Comparison of ENCODE assay signal across 1 cellular context in the genomic region with DNA sequence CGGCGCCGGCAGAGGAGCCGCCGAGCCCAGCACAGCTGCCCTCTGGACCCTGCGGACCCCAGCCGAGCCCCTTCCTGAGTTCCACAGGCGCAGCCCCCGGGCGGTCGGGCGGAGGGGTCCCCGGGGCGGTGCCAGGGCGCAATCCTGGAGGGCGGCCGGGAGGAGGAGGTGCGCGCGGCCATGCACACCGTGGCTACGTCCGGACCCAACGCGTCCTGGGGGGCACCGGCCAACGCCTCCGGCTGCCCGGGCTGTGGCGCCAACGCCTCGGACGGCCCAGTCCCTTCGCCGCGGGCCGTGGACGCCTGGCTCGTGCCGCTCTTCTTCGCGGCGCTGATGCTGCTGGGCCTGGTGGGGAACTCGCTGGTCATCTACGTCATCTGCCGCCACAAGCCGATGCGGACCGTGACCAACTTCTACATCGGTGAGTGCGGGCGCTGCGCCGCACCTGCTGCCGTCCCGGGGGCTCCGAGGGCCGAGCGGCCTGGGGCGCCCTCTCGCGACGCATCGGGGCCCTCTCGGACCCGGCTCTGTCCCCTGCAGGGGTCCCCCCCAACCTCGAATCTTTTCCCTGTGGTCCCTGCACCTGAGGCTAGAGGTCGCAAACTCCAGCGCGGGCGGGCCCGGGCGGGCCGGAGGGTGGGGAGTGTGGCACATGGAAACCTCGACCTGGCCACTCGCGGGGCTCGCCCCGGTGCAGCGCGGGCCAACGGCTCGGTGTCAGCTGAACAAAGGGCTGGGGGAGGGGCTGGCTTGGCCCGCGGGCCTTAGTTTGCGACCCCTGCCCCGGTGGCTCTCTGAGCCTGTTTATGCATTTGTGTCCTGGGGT.
TF ChIP-seq lines count a peak whose summit lies in the region.

A gene (plus strand): TSS at position 11 of the 829 bp plus-strand sequence. CDS start 170 bp downstream, at position 181.

TF ChIP-seq in HepG2, 621 proteins besides CTCF, POLR2A, EP300 and RAD21 (continued from another document and continues in another):
- peak; percentile 87; the same call in 1 of the 2 replicates for TF ChIP-seq ZNF17 (CRISPR knock-in tag; IDR thresholded peaks at IDR 0.05)
- TF ChIP-seq PAWR (CRISPR knock-in tag; IDR thresholded peaks at IDR 0.05; ENCODE audit: borderline replicate concordance), result no peak
- peak; percentile 31; the same call in 1 of the 2 replicates for TF ChIP-seq ZNF879 (CRISPR knock-in tag; IDR thresholded peaks at IDR 0.05)
- TF ChIP-seq RXRA (CRISPR knock-in tag; IDR thresholded peaks at IDR 0.05), result peak; percentile 63; the same call in 1 of the 2 replicates
- TF ChIP-seq ZNF3 (CRISPR knock-in tag; IDR thresholded peaks at IDR 0.05), result no peak
- peak; percentile 34; the same call in 1 of the 2 replicates for TF ChIP-seq ZNF788 (CRISPR knock-in tag; IDR thresholded peaks at IDR 0.05; ENCODE audit: borderline replicate concordance)
- no peak for TF ChIP-seq RORA (CRISPR knock-in tag; IDR thresholded peaks at IDR 0.05)
- peak; percentile 14; the same call in 1 of the 2 replicates for TF ChIP-seq ZNF441 (CRISPR knock-in tag; IDR thresholded peaks at IDR 0.05; ENCODE audit: borderline replicate concordance)
- TF ChIP-seq ZNF672 (CRISPR knock-in tag; IDR thresholded peaks at IDR 0.05), result no peak
- TF ChIP-seq ZFP62 (CRISPR knock-in tag; IDR thresholded peaks at IDR 0.05), result no peak
- no peak for TF ChIP-seq JUNB (CRISPR knock-in tag; IDR thresholded peaks at IDR 0.05; ENCODE audit: borderline replicate concordance)
- TF ChIP-seq, protein P1, sequence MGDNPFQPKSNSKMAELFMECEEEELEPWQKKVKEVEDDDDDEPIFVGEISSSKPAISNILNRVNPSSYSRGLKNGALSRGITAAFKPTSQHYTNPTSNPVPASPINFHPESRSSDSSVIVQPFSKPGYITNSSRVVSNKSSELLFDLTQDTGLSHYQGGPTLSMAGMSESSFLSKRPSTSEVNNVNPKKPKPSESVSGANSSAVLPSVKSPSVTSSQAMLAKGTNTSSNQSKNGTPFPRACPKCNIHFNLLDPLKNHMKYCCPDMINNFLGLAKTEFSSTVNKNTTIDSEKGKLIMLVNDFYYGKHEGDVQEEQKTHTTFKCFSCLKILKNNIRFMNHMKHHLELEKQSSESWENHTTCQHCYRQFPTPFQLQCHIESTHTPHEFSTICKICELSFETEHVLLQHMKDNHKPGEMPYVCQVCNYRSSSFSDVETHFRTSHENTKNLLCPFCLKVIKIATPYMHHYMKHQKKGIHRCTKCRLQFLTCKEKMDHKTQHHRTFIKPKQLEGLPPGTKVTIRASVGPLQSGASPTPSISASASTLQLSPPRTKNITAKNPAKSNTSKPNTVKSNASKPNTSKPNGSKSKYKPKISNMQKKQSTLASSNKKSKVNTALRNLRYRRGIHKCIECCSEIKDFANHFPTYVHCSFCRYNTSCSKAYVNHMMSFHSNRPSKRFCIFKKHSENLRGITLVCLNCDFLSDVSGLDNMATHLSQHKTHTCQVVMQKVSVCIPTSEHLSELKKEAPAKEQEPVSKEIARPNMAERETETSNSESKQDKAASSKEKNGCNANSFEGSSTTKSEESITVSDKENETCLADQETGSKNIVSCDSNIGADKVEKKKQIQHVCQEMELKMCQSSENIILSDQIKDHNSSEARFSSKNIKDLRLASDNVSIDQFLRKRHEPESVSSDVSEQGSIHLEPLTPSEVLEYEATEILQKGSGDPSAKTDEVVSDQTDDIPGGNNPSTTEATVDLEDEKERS (CRISPR knock-in tag; IDR thresholded peaks at IDR 0.05), result no peak
- TF ChIP-seq, protein P2, sequence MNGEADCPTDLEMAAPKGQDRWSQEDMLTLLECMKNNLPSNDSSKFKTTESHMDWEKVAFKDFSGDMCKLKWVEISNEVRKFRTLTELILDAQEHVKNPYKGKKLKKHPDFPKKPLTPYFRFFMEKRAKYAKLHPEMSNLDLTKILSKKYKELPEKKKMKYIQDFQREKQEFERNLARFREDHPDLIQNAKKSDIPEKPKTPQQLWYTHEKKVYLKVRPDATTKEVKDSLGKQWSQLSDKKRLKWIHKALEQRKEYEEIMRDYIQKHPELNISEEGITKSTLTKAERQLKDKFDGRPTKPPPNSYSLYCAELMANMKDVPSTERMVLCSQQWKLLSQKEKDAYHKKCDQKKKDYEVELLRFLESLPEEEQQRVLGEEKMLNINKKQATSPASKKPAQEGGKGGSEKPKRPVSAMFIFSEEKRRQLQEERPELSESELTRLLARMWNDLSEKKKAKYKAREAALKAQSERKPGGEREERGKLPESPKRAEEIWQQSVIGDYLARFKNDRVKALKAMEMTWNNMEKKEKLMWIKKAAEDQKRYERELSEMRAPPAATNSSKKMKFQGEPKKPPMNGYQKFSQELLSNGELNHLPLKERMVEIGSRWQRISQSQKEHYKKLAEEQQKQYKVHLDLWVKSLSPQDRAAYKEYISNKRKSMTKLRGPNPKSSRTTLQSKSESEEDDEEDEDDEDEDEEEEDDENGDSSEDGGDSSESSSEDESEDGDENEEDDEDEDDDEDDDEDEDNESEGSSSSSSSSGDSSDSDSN (CRISPR knock-in tag; IDR thresholded peaks at IDR 0.05), result peak; percentile 86
- no peak for TF ChIP-seq ZNF235 (CRISPR knock-in tag; IDR thresholded peaks at IDR 0.05; ENCODE audit: borderline replicate concordance)
- TF ChIP-seq HDAC6 (IDR thresholded peaks at IDR 0.05; ENCODE audit: low read depth, low read length), result no peak
- TF ChIP-seq ZNF251 (CRISPR knock-in tag; IDR thresholded peaks at IDR 0.05), result no peak
- 0 out of 2 replicates have a peak, but pooled peaks have one; percentile 48 for TF ChIP-seq HMG20B (CRISPR knock-in tag; conservative IDR thresholded peaks at IDR 0.05)
- TF ChIP-seq NR1H2 (CRISPR knock-in tag; IDR thresholded peaks at IDR 0.05; ENCODE audit: borderline replicate concordance, low read depth), result 0 out of 2 replicates have a peak, but pooled peaks have one; percentile 32
- TF ChIP-seq ZNF30 (CRISPR knock-in tag; IDR thresholded peaks at IDR 0.05), result no peak
- TF ChIP-seq NFE2 (CRISPR knock-in tag; IDR thresholded peaks at IDR 0.05), result no peak
- TF ChIP-seq GPN1 (CRISPR knock-in tag; IDR thresholded peaks at IDR 0.05; ENCODE audit: borderline replicate concordance), result no peak
- no peak; the same call in 1 of the 2 replicates for TF ChIP-seq CCDC6 (CRISPR knock-in tag; IDR thresholded peaks at IDR 0.05)
- TF ChIP-seq, protein P3, sequence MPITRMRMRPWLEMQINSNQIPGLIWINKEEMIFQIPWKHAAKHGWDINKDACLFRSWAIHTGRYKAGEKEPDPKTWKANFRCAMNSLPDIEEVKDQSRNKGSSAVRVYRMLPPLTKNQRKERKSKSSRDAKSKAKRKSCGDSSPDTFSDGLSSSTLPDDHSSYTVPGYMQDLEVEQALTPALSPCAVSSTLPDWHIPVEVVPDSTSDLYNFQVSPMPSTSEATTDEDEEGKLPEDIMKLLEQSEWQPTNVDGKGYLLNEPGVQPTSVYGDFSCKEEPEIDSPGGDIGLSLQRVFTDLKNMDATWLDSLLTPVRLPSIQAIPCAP (CRISPR knock-in tag; IDR thresholded peaks at IDR 0.05; ENCODE audit: low read depth), result no peak
- TF ChIP-seq TEAD2 (CRISPR knock-in tag; IDR thresholded peaks at IDR 0.05), result no peak
- TF ChIP-seq ZNF577 (CRISPR knock-in tag; IDR thresholded peaks at IDR 0.05; ENCODE audit: borderline replicate concordance, low read depth), result no peak
- 0 out of 2 replicates have a peak, but pooled peaks have one; percentile 10 for TF ChIP-seq SP5 (CRISPR knock-in tag; IDR thresholded peaks at IDR 0.05; ENCODE audit: borderline replicate concordance, low read depth)
- peak; percentile 67 for TF ChIP-seq POGZ (CRISPR knock-in tag; IDR thresholded peaks at IDR 0.05)
- TF ChIP-seq SMAD1 (CRISPR knock-in tag; IDR thresholded peaks at IDR 0.05; ENCODE audit: borderline replicate concordance, low read depth), result peak; percentile 64; the same call in 1 of the 2 replicates
- TF ChIP-seq, protein P4, sequence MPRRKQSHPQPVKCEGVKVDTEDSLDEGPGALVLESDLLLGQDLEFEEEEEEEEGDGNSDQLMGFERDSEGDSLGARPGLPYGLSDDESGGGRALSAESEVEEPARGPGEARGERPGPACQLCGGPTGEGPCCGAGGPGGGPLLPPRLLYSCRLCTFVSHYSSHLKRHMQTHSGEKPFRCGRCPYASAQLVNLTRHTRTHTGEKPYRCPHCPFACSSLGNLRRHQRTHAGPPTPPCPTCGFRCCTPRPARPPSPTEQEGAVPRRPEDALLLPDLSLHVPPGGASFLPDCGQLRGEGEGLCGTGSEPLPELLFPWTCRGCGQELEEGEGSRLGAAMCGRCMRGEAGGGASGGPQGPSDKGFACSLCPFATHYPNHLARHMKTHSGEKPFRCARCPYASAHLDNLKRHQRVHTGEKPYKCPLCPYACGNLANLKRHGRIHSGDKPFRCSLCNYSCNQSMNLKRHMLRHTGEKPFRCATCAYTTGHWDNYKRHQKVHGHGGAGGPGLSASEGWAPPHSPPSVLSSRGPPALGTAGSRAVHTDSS (CRISPR knock-in tag; conservative IDR thresholded peaks at IDR 0.05), result 0 out of 2 replicates have a peak, but pooled peaks have one; percentile 47
- 0 out of 2 replicates have a peak, but pooled peaks have one; percentile 18 for TF ChIP-seq DR1 (CRISPR knock-in tag; IDR thresholded peaks at IDR 0.05)
- no peak for TF ChIP-seq PRMT3 (CRISPR knock-in tag; IDR thresholded peaks at IDR 0.05; ENCODE audit: borderline replicate concordance, low read depth)
- TF ChIP-seq, protein P5, sequence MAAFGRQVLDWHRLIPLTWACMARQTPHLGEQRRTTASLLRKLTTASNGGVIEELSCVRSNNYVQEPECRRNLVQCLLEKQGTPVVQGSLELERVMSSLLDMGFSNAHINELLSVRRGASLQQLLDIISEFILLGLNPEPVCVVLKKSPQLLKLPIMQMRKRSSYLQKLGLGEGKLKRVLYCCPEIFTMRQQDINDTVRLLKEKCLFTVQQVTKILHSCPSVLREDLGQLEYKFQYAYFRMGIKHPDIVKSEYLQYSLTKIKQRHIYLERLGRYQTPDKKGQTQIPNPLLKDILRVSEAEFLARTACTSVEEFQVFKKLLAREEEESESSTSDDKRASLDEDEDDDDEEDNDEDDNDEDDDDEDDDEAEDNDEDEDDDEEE (CRISPR knock-in tag; IDR thresholded peaks at IDR 0.05), result no peak
- no peak for TF ChIP-seq POLR2AphosphoS5 (IDR thresholded peaks at IDR 0.05; ENCODE audit: low read depth, low read length)
- TF ChIP-seq STAT5B (CRISPR knock-in tag; IDR thresholded peaks at IDR 0.05), result no peak
- TF ChIP-seq, protein P6, sequence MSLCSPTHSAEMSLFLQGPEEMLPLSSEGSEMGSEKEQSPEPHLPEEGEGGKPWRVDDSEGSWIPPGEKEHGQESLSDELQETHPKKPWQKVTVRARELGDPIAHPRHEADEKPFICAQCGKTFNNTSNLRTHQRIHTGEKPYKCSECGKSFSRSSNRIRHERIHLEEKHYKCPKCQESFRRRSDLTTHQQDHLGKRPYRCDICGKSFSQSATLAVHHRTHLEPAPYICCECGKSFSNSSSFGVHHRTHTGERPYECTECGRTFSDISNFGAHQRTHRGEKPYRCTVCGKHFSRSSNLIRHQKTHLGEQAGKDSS (CRISPR knock-in tag; IDR thresholded peaks at IDR 0.05; ENCODE audit: borderline replicate concordance, low read depth), result no peak
- peak; percentile 72 for TF ChIP-seq HIVEP1 (CRISPR knock-in tag; IDR thresholded peaks at IDR 0.05)
- TF ChIP-seq ZC3H13 (CRISPR knock-in tag; IDR thresholded peaks at IDR 0.05), result peak; percentile 78; the same call in 1 of the 2 replicates
- no peak for TF ChIP-seq TBP (CRISPR knock-in tag; IDR thresholded peaks at IDR 0.05)
- TF ChIP-seq ZNF674 (CRISPR knock-in tag; IDR thresholded peaks at IDR 0.05; ENCODE audit: low read depth), result no peak
- peak; percentile 82; the same call in 1 of the 2 replicates for TF ChIP-seq TOE1 (CRISPR knock-in tag; IDR thresholded peaks at IDR 0.05)
- no peak for TF ChIP-seq CEBPG (CRISPR knock-in tag; IDR thresholded peaks at IDR 0.05)
- TF ChIP-seq ZNF234 (CRISPR knock-in tag; conservative IDR thresholded peaks at IDR 0.05), result no peak
- no peak for TF ChIP-seq ZNF7 (CRISPR knock-in tag; IDR thresholded peaks at IDR 0.05)
- 0 out of 2 replicates have a peak, but pooled peaks have one; percentile 79 for TF ChIP-seq SRY (CRISPR knock-in tag; IDR thresholded peaks at IDR 0.05)
- TF ChIP-seq, protein P7, sequence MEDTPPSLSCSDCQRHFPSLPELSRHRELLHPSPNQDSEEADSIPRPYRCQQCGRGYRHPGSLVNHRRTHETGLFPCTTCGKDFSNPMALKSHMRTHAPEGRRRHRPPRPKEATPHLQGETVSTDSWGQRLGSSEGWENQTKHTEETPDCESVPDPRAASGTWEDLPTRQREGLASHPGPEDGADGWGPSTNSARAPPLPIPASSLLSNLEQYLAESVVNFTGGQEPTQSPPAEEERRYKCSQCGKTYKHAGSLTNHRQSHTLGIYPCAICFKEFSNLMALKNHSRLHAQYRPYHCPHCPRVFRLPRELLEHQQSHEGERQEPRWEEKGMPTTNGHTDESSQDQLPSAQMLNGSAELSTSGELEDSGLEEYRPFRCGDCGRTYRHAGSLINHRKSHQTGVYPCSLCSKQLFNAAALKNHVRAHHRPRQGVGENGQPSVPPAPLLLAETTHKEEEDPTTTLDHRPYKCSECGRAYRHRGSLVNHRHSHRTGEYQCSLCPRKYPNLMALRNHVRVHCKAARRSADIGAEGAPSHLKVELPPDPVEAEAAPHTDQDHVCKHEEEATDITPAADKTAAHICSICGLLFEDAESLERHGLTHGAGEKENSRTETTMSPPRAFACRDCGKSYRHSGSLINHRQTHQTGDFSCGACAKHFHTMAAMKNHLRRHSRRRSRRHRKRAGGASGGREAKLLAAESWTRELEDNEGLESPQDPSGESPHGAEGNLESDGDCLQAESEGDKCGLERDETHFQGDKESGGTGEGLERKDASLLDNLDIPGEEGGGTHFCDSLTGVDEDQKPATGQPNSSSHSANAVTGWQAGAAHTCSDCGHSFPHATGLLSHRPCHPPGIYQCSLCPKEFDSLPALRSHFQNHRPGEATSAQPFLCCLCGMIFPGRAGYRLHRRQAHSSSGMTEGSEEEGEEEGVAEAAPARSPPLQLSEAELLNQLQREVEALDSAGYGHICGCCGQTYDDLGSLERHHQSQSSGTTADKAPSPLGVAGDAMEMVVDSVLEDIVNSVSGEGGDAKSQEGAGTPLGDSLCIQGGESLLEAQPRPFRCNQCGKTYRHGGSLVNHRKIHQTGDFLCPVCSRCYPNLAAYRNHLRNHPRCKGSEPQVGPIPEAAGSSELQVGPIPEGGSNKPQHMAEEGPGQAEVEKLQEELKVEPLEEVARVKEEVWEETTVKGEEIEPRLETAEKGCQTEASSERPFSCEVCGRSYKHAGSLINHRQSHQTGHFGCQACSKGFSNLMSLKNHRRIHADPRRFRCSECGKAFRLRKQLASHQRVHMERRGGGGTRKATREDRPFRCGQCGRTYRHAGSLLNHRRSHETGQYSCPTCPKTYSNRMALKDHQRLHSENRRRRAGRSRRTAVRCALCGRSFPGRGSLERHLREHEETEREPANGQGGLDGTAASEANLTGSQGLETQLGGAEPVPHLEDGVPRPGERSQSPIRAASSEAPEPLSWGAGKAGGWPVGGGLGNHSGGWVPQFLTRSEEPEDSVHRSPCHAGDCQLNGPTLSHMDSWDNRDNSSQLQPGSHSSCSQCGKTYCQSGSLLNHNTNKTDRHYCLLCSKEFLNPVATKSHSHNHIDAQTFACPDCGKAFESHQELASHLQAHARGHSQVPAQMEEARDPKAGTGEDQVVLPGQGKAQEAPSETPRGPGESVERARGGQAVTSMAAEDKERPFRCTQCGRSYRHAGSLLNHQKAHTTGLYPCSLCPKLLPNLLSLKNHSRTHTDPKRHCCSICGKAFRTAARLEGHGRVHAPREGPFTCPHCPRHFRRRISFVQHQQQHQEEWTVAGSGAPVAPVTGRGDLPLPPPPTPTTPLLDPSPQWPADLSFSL (CRISPR knock-in tag; IDR thresholded peaks at IDR 0.05), result no peak
- TF ChIP-seq HHEX (CRISPR knock-in tag; IDR thresholded peaks at IDR 0.05), result no peak
